Comparison of ENCODE assay signal across 8 cellular contexts in genomic region chrX:24464836-24465523, GRCh38. TPM values are rescaled to one million over a fixed set of nuclear protein-coding genes. Genes with fewer than 3 reads are reported as not detected.
DNase-seq lines count a peak whose midpoint lies in the region; ATAC-seq and TF ChIP-seq lines count a peak whose summit lies in the region.

TSS of gene PDK3 (plus strand) at chrX:24465286. CDS start at chrX:24465456, 170 bp downstream.

- DNase-seq in NCI-H187 treated with DMSO at 0.1 percent for 48 hours (lab: John Stamatoyannopoulos, UW), result peak; percentile 3
- DNase-seq in ascending aorta (ENCODE audit: low spot score in 2 of 2), result peak; percentile 66 to 94
- peak; percentile 59 for DNase-seq in hepatic stellate cell (ENCODE audit: low spot score)
- DNase-seq in renal cortical epithelial cell (ENCODE audit: low read depth), result peak; percentile 62
- peak; percentile 92 to 95 for DNase-seq in aorta

- H3K9me3 ChIP-seq in ascending aorta, result no peaks in the 10 kb centered on the region
- no peaks in the 10 kb centered on the region for H3K9me3 ChIP-seq in aorta (ENCODE audit: control insufficient read depth, low read length)

- H3K27ac ChIP-seq in ascending aorta (peak within 1 kb of the TSS; percentile 87 to 90), aorta (ENCODE audit: low read depth in 1 of 2, low read length in 2 of 2) (peak within 1 kb of the TSS; percentile 68 to 83)

- no peak for TF ChIP-seq CTCF in ascending aorta (IDR thresholded peaks at IDR 0.05)

- no peaks in the 10 kb centered on the region for H3K27me3 ChIP-seq in ascending aorta
- no peaks in the 10 kb centered on the region for H3K27me3 ChIP-seq in aorta (ENCODE audit: control insufficient read depth in 1 of 2, insufficient read depth in 2 of 2, low read length in 1 of 2)

- H3K4me3 ChIP-seq in ascending aorta, result peak within 1 kb of the TSS; percentile 66 to 91
- peak within 1 kb of the TSS; percentile 53 to 56 for H3K4me3 ChIP-seq in aorta (ENCODE audit: low read length in 2 of 2)

- H3K36me3 ChIP-seq in ascending aorta (no peaks in the 10 kb centered on the region), aorta (ENCODE audit: control insufficient read depth in 1 of 2, insufficient read depth in 2 of 2, low read length in 1 of 2) (no peaks in the 10 kb centered on the region)

- peaks cover 0 to 4% of the 10 kb centered on the region in 2 donors for H3K4me1 ChIP-seq in ascending aorta
- peaks cover 0 to 3% of the 10 kb centered on the region in 2 donors for H3K4me1 ChIP-seq in aorta (ENCODE audit: control insufficient read depth in 1 of 2, insufficient read depth in 2 of 2, low read length in 2 of 2)

- ATAC-seq in GM18505 (IDR thresholded peaks at IDR 0.05; ENCODE audit: unreplicated experiment) (peak; percentile 96), HG02970 (IDR thresholded peaks at IDR 0.05; ENCODE audit: low FRiP score, unreplicated experiment) (peak; percentile 86), aorta (ENCODE audit: low FRiP score) (peak; percentile 95)

- TF ChIP-seq POLR2A in GM18505 (IDR thresholded peaks at IDR 0.05; ENCODE audit: borderline replicate concordance, extremely low read depth, insufficient read depth, insufficient read length), result peak; percentile 76

- intact Hi-C loops in T-helper 2 cell treated with Interferon-gamma antibody and Interleukin-4, amounts not matched to agents 100 ng/mL and 5 ng/mL, for 36 hours (cut with micrococcal nuclease), result loop anchor here (1.0 to 5.0 kb wide), 4 partner anchors 15 to 315 kb away; no protein-coding TSS in a partner anchor
- intact Hi-C loops in ascending aorta (cut with DNase I), result loop anchor here (2.0 kb wide), 1 partner anchor 14 kb away; no protein-coding TSS in a partner anchor
- intact Hi-C loops in aorta (cut with DNase I), result loop anchor here in 1 of 2 donors (5.0 to 10.0 kb wide), 2 partner anchors 37 to 70 kb away; no protein-coding TSS in a partner anchor

- 0 to 36% methylated on average over 66 to 80 of the region's 80 CpGs for WGBS in aorta, 2 donors

RNA-seq across cellular contexts. Expression of gene PDK3, which starts in this region (rescaled TPM):
- 20.0 and 20.5 TPM in 2 replicates for total RNA-seq in T-helper 2 cell treated with Interferon-gamma antibody and Interleukin-4, amounts not matched to agents 100 ng/mL and 5 ng/mL, for 36 hours
- total RNA-seq in ascending aorta (31.1 TPM), renal cortical epithelial cell (11.6 and 20.4 TPM in 2 replicates), aorta (100 to 1,000 TPM in 1 of 2 donors, 10 to 100 TPM in 1; 62.1 to 119 TPM)
- 10 to 100 TPM; 15.4 to 29.9 TPM for polyA plus RNA-seq in aorta

Comparison
In these comparisons a context has a peak if more than half of its experiments do, and no peak if none do; other contexts are left out.
1. Peak in every context shown above with its lines: DNase-seq, ATAC-seq, H3K4me3 ChIP-seq and H3K27ac ChIP-seq.
2. DNase-seq: peak in every context shown above with its lines; median percentile 94 in aorta; 80 in ascending aorta; 62 in renal cortical epithelial cell; 59 in hepatic stellate cell; 3 in NCI-H187 treated with DMSO at 0.1 percent for 48 hours.